ENCODE assay signal across 8 cellular contexts in the genomic region with DNA sequence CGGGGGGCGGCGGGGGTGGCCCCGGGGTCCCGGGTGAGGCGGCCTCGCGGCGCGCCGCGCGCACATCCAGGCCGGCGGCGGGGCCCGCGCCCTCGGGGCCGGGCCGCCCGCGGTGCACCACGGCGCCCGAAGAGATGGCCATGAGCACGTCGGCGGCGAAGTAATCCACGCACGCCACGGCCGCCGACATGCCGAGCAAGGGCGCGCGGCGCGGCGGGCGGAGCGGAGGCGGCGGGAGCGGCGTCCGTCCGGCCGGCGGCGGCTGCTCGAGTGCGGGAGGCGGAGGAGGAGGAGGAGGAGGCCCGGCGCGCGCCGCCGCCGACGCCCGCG. TPM values are rescaled to one million over a fixed set of nuclear protein-coding genes. Genes with fewer than 3 reads are reported as not detected.
DNase-seq lines count a peak whose midpoint lies in the region; ATAC-seq, FAIRE-seq and TF ChIP-seq lines count a peak whose summit lies in the region.

A gene (minus strand): TSS at position 272 of the 330 bp plus-strand sequence. CDS start 82 bp downstream, at position 190.

- peak within 1 kb of the TSS; percentile 86 to 98 for H3K27ac Mint-ChIP-seq in activated naive CD4-positive, alpha-beta T cell treated with anti-CD3 and anti-CD28 coated beads, Interleukin-2, amount 50 U/mL, for 72 hours
- H3K27ac Mint-ChIP-seq in immature natural killer cell, result peak within 1 kb of the TSS; percentile 83 to 96 (median 88)

- H3K36me3 Mint-ChIP-seq in activated naive CD4-positive, alpha-beta T cell treated with anti-CD3 and anti-CD28 coated beads, Interleukin-2, amount 50 U/mL, for 72 hours, result peaks cover 5 to 10% of the 10 kb centered on the region in 2 donors
- H3K36me3 Mint-ChIP-seq in immature natural killer cell, result no peaks in the 10 kb centered on the region

- peaks cover 23 to 35% of the 10 kb centered on the region in 2 donors for H3K4me1 Mint-ChIP-seq in immature natural killer cell

- FAIRE-seq in A549 (lab: Jason Lieb, UNC), result no peak

- no peaks in the 10 kb centered on the region for H3K9me3 ChIP-seq in A549
- no peaks in the 10 kb centered on the region for H3K9me3 ChIP-seq in suprapubic skin

- TF ChIP-seq POLR2A in A549 (IDR thresholded peaks at IDR 0.05; ENCODE audit: low read length) (peak; percentile 46), suprapubic skin (IDR thresholded peaks at IDR 0.05) (peak; percentile 65 to 66)

- peak within 1 kb of the TSS; percentile 89 to 94 (median 91) for H3K4me3 Mint-ChIP-seq in immature natural killer cell

- H3K27ac ChIP-seq in A549 (peak within 1 kb of the TSS; percentile 99 to 100), suprapubic skin (peak within 1 kb of the TSS; percentile 93)

- POLR2A ChIA-PET in A549 (lab: Yijun Ruan, JAX), result no interaction called here

- H3K9me3 Mint-ChIP-seq in activated naive CD4-positive, alpha-beta T cell treated with anti-CD3 and anti-CD28 coated beads, Interleukin-2, amount 50 U/mL, for 72 hours, result no peaks in the 10 kb centered on the region
- peaks cover 0 to 2% (median 0%) of the 10 kb centered on the region in 6 donors for H3K9me3 Mint-ChIP-seq in immature natural killer cell

- H3K4me3 ChIP-seq in A549 (peak within 1 kb of the TSS; percentile 68), suprapubic skin (peak within 1 kb of the TSS; percentile 91)

- H3K27me3 ChIP-seq in suprapubic skin, result no peaks in the 10 kb centered on the region

- no peak for TF ChIP-seq EP300 in A549 (IDR thresholded peaks at IDR 0.05)
- TF ChIP-seq EP300 in suprapubic skin (IDR thresholded peaks at IDR 0.05), result no peak

- H3K4me2 ChIP-seq in A549, result peak within 1 kb of the TSS; percentile 99

- DNase-seq in A549 (ENCODE audit: low read depth in 1 of 2, low spot score in 1 of 2) (no peak), immature natural killer cell (no peak), suprapubic skin (ENCODE audit: low spot score in 2 of 2) (no peak), NCI-H1930 (lab: John Stamatoyannopoulos, UW) (no peak), amygdala (lab: John Stamatoyannopoulos, UW) (no peak), DMS79 treated with DMSO at 0.1 percent for 48 hours (lab: John Stamatoyannopoulos, UW) (no peak)
- DNase-seq in activated naive CD4-positive, alpha-beta T cell treated with anti-CD3 and anti-CD28 coated beads, Interleukin-2, amount 50 U/mL, for 72 hours (ENCODE audit: low spot score in 2 of 2), result no peak

- CTCF ChIA-PET in A549 (lab: Yijun Ruan, JAX), result no interaction called here

- peaks cover 35% of the 10 kb centered on the region for H3K4me1 ChIP-seq in A549
- peaks cover 56% of the 10 kb centered on the region for H3K4me1 ChIP-seq in suprapubic skin

- H3K27me3 Mint-ChIP-seq in immature natural killer cell (ENCODE audit: low read depth in 3 of 3), result peaks cover 8 to 27% (median 9%) of the 10 kb centered on the region in 3 donors

- WGBS in A549 (ENCODE audit: missing lambda C conversion rate), result 1% methylated on average over 21 of the region's 66 CpGs
- 0% methylated on average over 14 of the region's 66 CpGs for WGBS in suprapubic skin

- peak in 1 of 2 experiments; percentile 35; a peak in 3 of 6 replicates for ATAC-seq in A549
- ATAC-seq in GM21825 (IDR thresholded peaks at IDR 0.05; ENCODE audit: unreplicated experiment), result peak; percentile 2
- ATAC-seq in activated naive CD4-positive, alpha-beta T cell treated with anti-CD3 and anti-CD28 coated beads, Interleukin-2, amount 50 U/mL, for 72 hours, result peak in 1 of 2 donors; percentile 2

- H3K36me3 ChIP-seq in suprapubic skin, result no peaks in the 10 kb centered on the region

- TF ChIP-seq RAD21 in A549 (conservative IDR thresholded peaks at IDR 0.05 in 1 of 2, IDR thresholded peaks at IDR 0.05 in 1 of 2), result no peak

- no peak for TF ChIP-seq CTCF in A549 (IDR thresholded peaks at IDR 0.05)
- TF ChIP-seq CTCF in suprapubic skin (IDR thresholded peaks at IDR 0.05), result no peak

TF ChIP-seq in A549, 52 proteins besides CTCF, POLR2A, EP300 and RAD21:
- TF ChIP-seq CEBPB (IDR thresholded peaks at IDR 0.05) (no peak), RCOR1 (IDR thresholded peaks at IDR 0.05; ENCODE audit: low read depth, low read length) (no peak), GATA3 (IDR thresholded peaks at IDR 0.05; ENCODE audit: borderline replicate concordance) (no peak), HEYL (CRISPR knock-in tag; IDR thresholded peaks at IDR 0.05) (no peak), NFE2L2 (conservative IDR thresholded peaks at IDR 0.05; ENCODE audit: low read length) (no peak), TP53 (CRISPR knock-in tag; IDR thresholded peaks at IDR 0.05) (no peak), NR3C1 (IDR thresholded peaks at IDR 0.05) (no peak), MAZ (IDR thresholded peaks at IDR 0.05; ENCODE audit: borderline replicate concordance, low read depth, low read length) (no peak), HOXB5 (CRISPR knock-in tag; IDR thresholded peaks at IDR 0.05) (no peak), CHD2 (IDR thresholded peaks at IDR 0.05; ENCODE audit: low read length, partially characterized antibody) (no peak), KDM5A (IDR thresholded peaks at IDR 0.05) (no peak), JUN (IDR thresholded peaks at IDR 0.05) (no peak)
- TF ChIP-seq, protein P1, sequence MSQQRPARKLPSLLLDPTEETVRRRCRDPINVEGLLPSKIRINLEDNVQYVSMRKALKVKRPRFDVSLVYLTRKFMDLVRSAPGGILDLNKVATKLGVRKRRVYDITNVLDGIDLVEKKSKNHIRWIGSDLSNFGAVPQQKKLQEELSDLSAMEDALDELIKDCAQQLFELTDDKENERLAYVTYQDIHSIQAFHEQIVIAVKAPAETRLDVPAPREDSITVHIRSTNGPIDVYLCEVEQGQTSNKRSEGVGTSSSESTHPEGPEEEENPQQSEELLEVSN (IDR thresholded peaks at IDR 0.05; ENCODE audit: borderline replicate concordance, low read depth), result no peak
- TF ChIP-seq, protein P2, sequence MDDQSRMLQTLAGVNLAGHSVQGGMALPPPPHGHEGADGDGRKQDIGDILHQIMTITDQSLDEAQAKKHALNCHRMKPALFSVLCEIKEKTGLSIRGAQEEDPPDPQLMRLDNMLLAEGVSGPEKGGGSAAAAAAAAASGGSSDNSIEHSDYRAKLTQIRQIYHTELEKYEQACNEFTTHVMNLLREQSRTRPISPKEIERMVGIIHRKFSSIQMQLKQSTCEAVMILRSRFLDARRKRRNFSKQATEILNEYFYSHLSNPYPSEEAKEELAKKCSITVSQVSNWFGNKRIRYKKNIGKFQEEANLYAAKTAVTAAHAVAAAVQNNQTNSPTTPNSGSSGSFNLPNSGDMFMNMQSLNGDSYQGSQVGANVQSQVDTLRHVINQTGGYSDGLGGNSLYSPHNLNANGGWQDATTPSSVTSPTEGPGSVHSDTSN (IDR thresholded peaks at IDR 0.05), result no peak

RNA-seq across cellular contexts. Expression of the gene that starts here (rescaled TPM):
- polyA plus RNA-seq in A549 (2011; rRNA removed) (4.1 and 5.8 TPM in 2 replicates), A549 (2017; fragmentation: RNase III; extraction: RNeasy Plus Mini Kit Qiagen cat#74134 plus additional on column Dnase treatment) (23.9 to 28.0 TPM (median 25.7 TPM) in 3 replicates), immature natural killer cell (under 1 TPM; 0.12 to 0.55 (median 0.49) TPM)
- 22.9 and 43.9 TPM in 2 replicates for polyA plus RNA-seq in A549 (2012; cell fraction: cytosol; rRNA removed)
- 36.5 and 74.1 TPM in 2 replicates for polyA plus RNA-seq in A549 (2012; cell fraction: nucleus; rRNA removed)
- polyA minus RNA-seq in A549 (2011; rRNA and poly(A)+ RNA removed), result 2.7 and 4.3 TPM in 2 replicates
- total RNA-seq in activated naive CD4-positive, alpha-beta T cell treated with anti-CD3 and anti-CD28 coated beads, Interleukin-2, amount 50 U/mL, for 72 hours, result 10 to 100 TPM; 20.5 to 22.6 TPM
- 10 to 100 TPM; 12.1 to 30.8 (median 20.9) TPM for total RNA-seq in suprapubic skin
